8 cellular contexts compared by ENCODE assay signal in genomic region chr16:60478810-60479209, GRCh38.
"Had no signal": no experiment of that assay in that cellular context is flagged by ENCODE, and none has a peak within 500 bp of the region (broad histone marks: within the 10 kb centered on the region; RNA-seq: fewer than 3 reads in every experiment).

No MANE protein-coding gene starts in this region.

- H3K4me3 ChIP-seq: GM12878 had no signal

- DNase-seq: GDM1, GF-D8 had no signal

- ATAC-seq: GM12878 had no signal

- FAIRE-seq: G401.6, GM12878, GM12891, GM12892, GM18507, GM19239 had no signal
